21 cellular contexts compared by ENCODE assay signal in genomic region chr12:7797698-7798398, GRCh38. TPM values are rescaled to one million over a fixed set of nuclear protein-coding genes. Genes with fewer than 3 reads are reported as not detected.
A peak's percentile ranks its signal among the peaks of the same experiment; 100 is the strongest.
DNase-seq lines count a peak whose midpoint lies in the region; ATAC-seq and TF ChIP-seq lines count a peak whose summit lies in the region.
"Had no signal": no experiment of that assay in that cellular context is flagged by ENCODE, and none has a peak within 500 bp of the region (broad histone marks: within the 10 kb centered on the region; RNA-seq: fewer than 3 reads in every experiment).

No MANE protein-coding gene starts in this region.

- H3K9me3 Mint-ChIP-seq in stimulated activated memory B cell treated with anti-CD40 and anti-IgM and Interleukin-4, amounts not matched to agents 10 μg/mL and 1 μg/mL and 100 μg/mL, for 72 hours, result no peaks in the 10 kb centered on the region
- no peaks in the 10 kb centered on the region for H3K9me3 Mint-ChIP-seq in activated T-helper 2 cell treated with anti-CD3 and anti-CD28 coated beads, Interferon-gamma antibody, Interleukin-2, Interleukin-4, amounts not matched to agents 10 μg/mL and 5 μg/mL and 100 μg/mL, durations not matched to agents 14 hours and 24 hours and 36 hours
- H3K9me3 Mint-ChIP-seq: activated T-helper 1 cell treated with anti-CD3 and anti-CD28 coated beads, Interleukin-12 subunit alpha, Interleukin-12 subunit beta, Interleukin-2, Interleukin-4 antibody, amounts not matched to agents 30 ng/mL and 10 ng/mL and 1 ng/mL, durations not matched to agents 14 hours and 24 hours and 36 hours; stimulated activated naive CD8-positive, alpha-beta T cell treated with anti-CD3 and anti-CD28 coated beads, Interleukin-15, amount 100 ng/mL, for 72 hours had no signal

- ATAC-seq in stimulated activated memory B cell treated with anti-CD40 and anti-IgM and Interleukin-4, amounts not matched to agents 10 μg/mL and 1 μg/mL and 100 μg/mL, for 72 hours, result no peak
- ATAC-seq: heart left ventricle; stimulated activated naive CD8-positive, alpha-beta T cell treated with anti-CD3 and anti-CD28 coated beads, Interleukin-15, amount 100 ng/mL, for 72 hours had no signal

- no peak overlapping the region for H3K4me3 Mint-ChIP-seq in stimulated activated memory B cell treated with anti-CD40 and anti-IgM and Interleukin-4, amounts not matched to agents 10 μg/mL and 1 μg/mL and 100 μg/mL, for 72 hours
- no peak overlapping the region for H3K4me3 Mint-ChIP-seq in activated T-helper 2 cell treated with anti-CD3 and anti-CD28 coated beads, Interferon-gamma antibody, Interleukin-2, Interleukin-4, amounts not matched to agents 10 μg/mL and 5 μg/mL and 100 μg/mL, durations not matched to agents 14 hours and 24 hours and 36 hours (ENCODE audit: low read depth)
- H3K4me3 Mint-ChIP-seq: activated T-helper 1 cell treated with anti-CD3 and anti-CD28 coated beads, Interleukin-12 subunit alpha, Interleukin-12 subunit beta, Interleukin-2, Interleukin-4 antibody, amounts not matched to agents 30 ng/mL and 10 ng/mL and 1 ng/mL, durations not matched to agents 14 hours and 24 hours and 36 hours; stimulated activated naive CD8-positive, alpha-beta T cell treated with anti-CD3 and anti-CD28 coated beads, Interleukin-15, amount 100 ng/mL, for 72 hours had no signal

- H3K36me3 Mint-ChIP-seq in stimulated activated memory B cell treated with anti-CD40 and anti-IgM and Interleukin-4, amounts not matched to agents 10 μg/mL and 1 μg/mL and 100 μg/mL, for 72 hours, result no peaks in the 10 kb centered on the region
- no peaks in the 10 kb centered on the region for H3K36me3 Mint-ChIP-seq in activated T-helper 2 cell treated with anti-CD3 and anti-CD28 coated beads, Interferon-gamma antibody, Interleukin-2, Interleukin-4, amounts not matched to agents 10 μg/mL and 5 μg/mL and 100 μg/mL, durations not matched to agents 14 hours and 24 hours and 36 hours (ENCODE audit: low read depth)

- H3K4me1 Mint-ChIP-seq in stimulated activated memory B cell treated with anti-CD40 and anti-IgM and Interleukin-4, amounts not matched to agents 10 μg/mL and 1 μg/mL and 100 μg/mL, for 72 hours, result no peaks in the 10 kb centered on the region
- no peaks in the 10 kb centered on the region for H3K4me1 Mint-ChIP-seq in activated T-helper 2 cell treated with anti-CD3 and anti-CD28 coated beads, Interferon-gamma antibody, Interleukin-2, Interleukin-4, amounts not matched to agents 10 μg/mL and 5 μg/mL and 100 μg/mL, durations not matched to agents 14 hours and 24 hours and 36 hours (ENCODE audit: low read depth)
- H3K4me1 Mint-ChIP-seq: stimulated activated naive CD8-positive, alpha-beta T cell treated with anti-CD3 and anti-CD28 coated beads, Interleukin-15, amount 100 ng/mL, for 72 hours had no signal

- no peak overlapping the region for H3K27ac Mint-ChIP-seq in stimulated activated memory B cell treated with anti-CD40 and anti-IgM and Interleukin-4, amounts not matched to agents 10 μg/mL and 1 μg/mL and 100 μg/mL, for 72 hours
- H3K27ac Mint-ChIP-seq in activated T-helper 2 cell treated with anti-CD3 and anti-CD28 coated beads, Interferon-gamma antibody, Interleukin-2, Interleukin-4, amounts not matched to agents 10 μg/mL and 5 μg/mL and 100 μg/mL, durations not matched to agents 14 hours and 24 hours and 36 hours, result no peak overlapping the region
- H3K27ac Mint-ChIP-seq: activated T-helper 1 cell treated with anti-CD3 and anti-CD28 coated beads, Interleukin-12 subunit alpha, Interleukin-12 subunit beta, Interleukin-2, Interleukin-4 antibody, amounts not matched to agents 30 ng/mL and 10 ng/mL and 1 ng/mL, durations not matched to agents 14 hours and 24 hours and 36 hours; stimulated activated naive CD8-positive, alpha-beta T cell treated with anti-CD3 and anti-CD28 coated beads, Interleukin-15, amount 100 ng/mL, for 72 hours had no signal

- H3K36me3 ChIP-seq in mesodermal cell (ENCODE audit: control insufficient read depth, insufficient read depth, low read length), result no peaks in the 10 kb centered on the region
- H3K36me3 ChIP-seq: colonic mucosa, heart left ventricle, uterus had no signal

- no peaks in the 10 kb centered on the region for H3K9me3 ChIP-seq in mesodermal cell (ENCODE audit: control insufficient read depth, low read length)
- H3K9me3 ChIP-seq: colonic mucosa, heart left ventricle, uterus had no signal

- H3K27ac ChIP-seq in mesodermal cell (ENCODE audit: low read depth, low read length, severe bottlenecking), result peak overlapping the region; percentile 3
- H3K27ac ChIP-seq: colonic mucosa, heart left ventricle, uterus, VCaP had no signal

- H3K4me3 ChIP-seq in epithelial cell of esophagus (ENCODE audit: low read length) (no peak overlapping the region), mesodermal cell (ENCODE audit: extremely low read depth, insufficient read depth, low read length, poor library complexity, severe bottlenecking) (no peak overlapping the region)
- H3K4me3 ChIP-seq: colonic mucosa, heart left ventricle, uterus had no signal

- H3K27me3 Mint-ChIP-seq in stimulated activated memory B cell treated with anti-CD40 and anti-IgM and Interleukin-4, amounts not matched to agents 10 μg/mL and 1 μg/mL and 100 μg/mL, for 72 hours, result no peaks in the 10 kb centered on the region
- H3K27me3 Mint-ChIP-seq in activated T-helper 2 cell treated with anti-CD3 and anti-CD28 coated beads, Interferon-gamma antibody, Interleukin-2, Interleukin-4, amounts not matched to agents 10 μg/mL and 5 μg/mL and 100 μg/mL, durations not matched to agents 14 hours and 24 hours and 36 hours (ENCODE audit: low read depth), result no peaks in the 10 kb centered on the region
- H3K27me3 Mint-ChIP-seq: stimulated activated naive CD8-positive, alpha-beta T cell treated with anti-CD3 and anti-CD28 coated beads, Interleukin-15, amount 100 ng/mL, for 72 hours had no signal

- H3K4me1 ChIP-seq in mesodermal cell (ENCODE audit: control insufficient read depth, insufficient read depth, low read length, poor library complexity, severe bottlenecking), result peaks cover 4% of the 10 kb centered on the region
- H3K4me1 ChIP-seq: colonic mucosa, heart left ventricle, uterus had no signal

- WGBS in mesodermal cell (ENCODE audit: insufficient coverage in 2 of 2), 2 experiments, result 77 to 78% methylated on average over 7 to 8 of the region's 12 CpGs

- intact Hi-C loops in activated T-helper 2 cell treated with anti-CD3 and anti-CD28 coated beads, Interferon-gamma antibody, Interleukin-2, Interleukin-4, amounts not matched to agents 10 μg/mL and 5 μg/mL and 100 μg/mL, durations not matched to agents 14 hours and 24 hours and 36 hours (cut with micrococcal nuclease), result no loop called here

- no peak for TF ChIP-seq CTCF in epithelial cell of esophagus (IDR thresholded peaks at IDR 0.05; ENCODE audit: insufficient read depth, low read depth, low read length, missing control alignments)

- DNase-seq in Daoy (ENCODE audit: low read depth), result peak; percentile 79
- peak; percentile 59 for DNase-seq in NCI-H226
- DNase-seq in epithelial cell of esophagus (ENCODE audit: low read depth), result peak; percentile 20
- DNase-seq in MV-4-11 (lab: John Stamatoyannopoulos, UW), result no peak
- DNase-seq in activated CD4-positive, alpha-beta T cell treated with anti-CD3 and anti-CD28 coated beads for 48 hours, result no peak
- DNase-seq in activated T-helper 2 cell treated with anti-CD3 and anti-CD28 coated beads, Interferon-gamma antibody, Interleukin-2, Interleukin-4, amounts not matched to agents 10 μg/mL and 5 μg/mL and 100 μg/mL, durations not matched to agents 14 hours and 24 hours and 36 hours (ENCODE audit: low spot score), result no peak
- DNase-seq: colonic mucosa; heart left ventricle; MM.1S; NCI-H2107; NCI-H748 treated with DMSO at 0.1 percent for 48 hours; stimulated activated CD4-positive, alpha-beta T cell treated with anti-CD3 and anti-CD28 coated beads, Interleukin-12 subunit alpha, Interleukin-12 subunit beta, amount 100 ng/mL, for 4 hours; stimulated activated naive CD8-positive, alpha-beta T cell treated with anti-CD3 and anti-CD28 coated beads, Interleukin-15, amount 100 ng/mL, for 72 hours; SW 1271; uterus had no signal

RNA-seq across cellular contexts. Expression of gene NANOG, which starts 8.6 kb away (rescaled TPM):
- total RNA-seq in Daoy (2014; rRNA removed; shearing (Covaris generic)), result not detected in 2 replicates
- polyA plus RNA-seq in mesodermal cell (2013, experiment 1 of 2), result not detected
- not detected for polyA plus RNA-seq in mesodermal cell (2013, experiment 2 of 2)
- not detected in 2 replicates for total RNA-seq in activated T-helper 2 cell treated with anti-CD3 and anti-CD28 coated beads, Interferon-gamma antibody, Interleukin-2, Interleukin-4, amounts not matched to agents 10 μg/mL and 5 μg/mL and 100 μg/mL, durations not matched to agents 14 hours and 24 hours and 36 hours
- total RNA-seq: activated T-helper 1 cell treated with anti-CD3 and anti-CD28 coated beads, Interleukin-12 subunit alpha, Interleukin-12 subunit beta, Interleukin-2, Interleukin-4 antibody, amounts not matched to agents 30 ng/mL and 10 ng/mL and 1 ng/mL, durations not matched to agents 14 hours and 24 hours and 36 hours; epithelial cell of proximal tubule had no signal
- polyA plus RNA-seq: adipose tissue, heart left ventricle had no signal

RNA-seq across cellular contexts. Expression of gene NANOGNB, which starts 32.8 kb away (rescaled TPM):
- not detected in 2 replicates for total RNA-seq in Daoy (2014; rRNA removed; shearing (Covaris generic))
- not detected for polyA plus RNA-seq in mesodermal cell (2013, experiment 1 of 2)
- polyA plus RNA-seq in mesodermal cell (2013, experiment 2 of 2), result not detected
- total RNA-seq in activated T-helper 2 cell treated with anti-CD3 and anti-CD28 coated beads, Interferon-gamma antibody, Interleukin-2, Interleukin-4, amounts not matched to agents 10 μg/mL and 5 μg/mL and 100 μg/mL, durations not matched to agents 14 hours and 24 hours and 36 hours, result not detected in 2 replicates
- total RNA-seq: activated T-helper 1 cell treated with anti-CD3 and anti-CD28 coated beads, Interleukin-12 subunit alpha, Interleukin-12 subunit beta, Interleukin-2, Interleukin-4 antibody, amounts not matched to agents 30 ng/mL and 10 ng/mL and 1 ng/mL, durations not matched to agents 14 hours and 24 hours and 36 hours; colonic mucosa; epithelial cell of proximal tubule; heart left ventricle; uterus had no signal
- polyA plus RNA-seq: adipose tissue, heart left ventricle had no signal

RNA-seq across cellular contexts. Expression of gene CLEC4C, which starts 50.7 kb away (rescaled TPM):
- not detected in 2 replicates for total RNA-seq in Daoy (2014; rRNA removed; shearing (Covaris generic))
- polyA plus RNA-seq in mesodermal cell (2013, experiment 1 of 2), result not detected
- not detected for polyA plus RNA-seq in mesodermal cell (2013, experiment 2 of 2)
- not detected in 2 replicates for total RNA-seq in activated T-helper 2 cell treated with anti-CD3 and anti-CD28 coated beads, Interferon-gamma antibody, Interleukin-2, Interleukin-4, amounts not matched to agents 10 μg/mL and 5 μg/mL and 100 μg/mL, durations not matched to agents 14 hours and 24 hours and 36 hours
- total RNA-seq: activated T-helper 1 cell treated with anti-CD3 and anti-CD28 coated beads, Interleukin-12 subunit alpha, Interleukin-12 subunit beta, Interleukin-2, Interleukin-4 antibody, amounts not matched to agents 30 ng/mL and 10 ng/mL and 1 ng/mL, durations not matched to agents 14 hours and 24 hours and 36 hours; colonic mucosa; epithelial cell of proximal tubule; heart left ventricle had no signal
- polyA plus RNA-seq: adipose tissue, heart left ventricle had no signal

Comparison
In these comparisons a context has a peak if more than half of its experiments do, and no peak if none do; other contexts are left out.
1. DNase-seq: peak in Daoy (single experiment), NCI-H226 (single experiment) and epithelial cell of esophagus (single experiment); none in MV-4-11 (single experiment), activated CD4-positive, alpha-beta T cell treated with anti-CD3 and anti-CD28 coated beads for 48 hours (single experiment) and activated T-helper 2 cell treated with anti-CD3 and anti-CD28 coated beads, Interferon-gamma antibody, Interleukin-2, Interleukin-4, amounts not matched to agents 10 μg/mL and 5 μg/mL and 100 μg/mL, durations not matched to agents 14 hours and 24 hours and 36 hours (single experiment).